2 cellular contexts compared by ENCODE assay signal in the genomic region with DNA sequence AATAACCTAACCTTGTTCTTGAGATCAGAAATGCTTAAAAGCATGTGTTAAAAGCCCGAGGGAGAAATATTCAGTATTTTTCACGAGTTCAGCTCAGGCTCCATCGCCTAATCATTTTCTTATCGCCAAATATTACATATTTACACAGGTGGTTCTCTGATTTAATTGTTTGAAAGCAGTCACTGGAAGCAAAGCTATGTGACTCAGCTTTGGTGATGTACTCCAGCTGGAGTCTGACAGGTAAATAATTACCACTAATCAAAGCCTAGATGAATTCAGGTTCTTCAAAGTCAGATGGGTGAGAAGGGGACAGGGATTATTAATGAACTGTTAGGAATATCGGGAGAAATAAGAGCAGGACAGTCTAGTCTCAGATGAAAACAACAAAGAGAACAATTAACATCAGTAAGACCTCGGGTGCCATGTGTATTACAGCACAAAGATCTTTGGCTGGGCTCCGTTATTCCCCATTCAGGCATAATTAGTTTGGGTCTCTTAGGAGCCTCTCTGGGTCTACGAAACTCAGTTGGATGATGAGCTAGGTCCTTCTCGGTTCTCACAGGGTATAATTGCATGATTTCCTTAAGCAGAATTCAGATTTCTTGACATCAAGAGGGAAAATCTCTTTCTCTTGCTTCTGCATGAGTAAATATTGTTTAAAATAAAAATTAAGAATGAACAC.
TF ChIP-seq lines count a peak whose summit lies in the region.

No MANE protein-coding gene starts in this region.

TF ChIP-seq in HepG2, 621 proteins besides CTCF, POLR2A, EP300 and RAD21 (continued from another document):
- no peak for TF ChIP-seq SMAD3 (CRISPR knock-in tag; IDR thresholded peaks at IDR 0.05)
- TF ChIP-seq, protein P1, sequence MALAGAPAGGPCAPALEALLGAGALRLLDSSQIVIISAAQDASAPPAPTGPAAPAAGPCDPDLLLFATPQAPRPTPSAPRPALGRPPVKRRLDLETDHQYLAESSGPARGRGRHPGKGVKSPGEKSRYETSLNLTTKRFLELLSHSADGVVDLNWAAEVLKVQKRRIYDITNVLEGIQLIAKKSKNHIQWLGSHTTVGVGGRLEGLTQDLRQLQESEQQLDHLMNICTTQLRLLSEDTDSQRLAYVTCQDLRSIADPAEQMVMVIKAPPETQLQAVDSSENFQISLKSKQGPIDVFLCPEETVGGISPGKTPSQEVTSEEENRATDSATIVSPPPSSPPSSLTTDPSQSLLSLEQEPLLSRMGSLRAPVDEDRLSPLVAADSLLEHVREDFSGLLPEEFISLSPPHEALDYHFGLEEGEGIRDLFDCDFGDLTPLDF (CRISPR knock-in tag; IDR thresholded peaks at IDR 0.05): no peak
- TF ChIP-seq BORCS8-MEF2B (CRISPR knock-in tag; IDR thresholded peaks at IDR 0.05): no peak
- no peak for TF ChIP-seq GZF1 (CRISPR knock-in tag; IDR thresholded peaks at IDR 0.05)
TF ChIP-seq in HepG2: peak in this region for 0.

TF ChIP-seq in WTC11, 78 proteins besides CTCF, POLR2A, EP300 and RAD21 (continued from another document):
- TF ChIP-seq, protein P2, sequence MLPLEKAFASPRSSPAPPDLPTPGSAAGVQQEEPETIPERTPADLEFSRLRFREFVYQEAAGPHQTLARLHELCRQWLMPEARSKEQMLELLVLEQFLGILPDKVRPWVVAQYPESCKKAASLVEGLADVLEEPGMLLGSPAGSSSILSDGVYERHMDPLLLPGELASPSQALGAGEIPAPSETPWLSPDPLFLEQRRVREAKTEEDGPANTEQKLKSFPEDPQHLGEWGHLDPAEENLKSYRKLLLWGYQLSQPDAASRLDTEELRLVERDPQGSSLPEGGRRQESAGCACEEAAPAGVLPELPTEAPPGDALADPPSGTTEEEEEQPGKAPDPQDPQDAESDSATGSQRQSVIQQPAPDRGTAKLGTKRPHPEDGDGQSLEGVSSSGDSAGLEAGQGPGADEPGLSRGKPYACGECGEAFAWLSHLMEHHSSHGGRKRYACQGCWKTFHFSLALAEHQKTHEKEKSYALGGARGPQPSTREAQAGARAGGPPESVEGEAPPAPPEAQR (CRISPR knock-in tag; IDR thresholded peaks at IDR 0.05): no peak
- TF ChIP-seq NR1H2 (CRISPR knock-in tag; IDR thresholded peaks at IDR 0.05) (no peak), CREM (CRISPR knock-in tag; IDR thresholded peaks at IDR 0.05) (no peak), ZNF423 (CRISPR knock-in tag; IDR thresholded peaks at IDR 0.05) (no peak), NR3C1 (CRISPR knock-in tag; conservative IDR thresholded peaks at IDR 0.05; ENCODE audit: low read depth) (no peak), ESRRA (CRISPR knock-in tag; IDR thresholded peaks at IDR 0.05; ENCODE audit: borderline replicate concordance) (no peak), HMGA2 (CRISPR knock-in tag; IDR thresholded peaks at IDR 0.05) (no peak), NR2C2 (CRISPR knock-in tag; IDR thresholded peaks at IDR 0.05) (no peak), SMAD3 (CRISPR knock-in tag; IDR thresholded peaks at IDR 0.05; ENCODE audit: borderline replicate concordance) (no peak), ELF4 (CRISPR knock-in tag; IDR thresholded peaks at IDR 0.05; ENCODE audit: low read depth) (no peak), SOX15 (CRISPR knock-in tag; IDR thresholded peaks at IDR 0.05) (no peak)
- TF ChIP-seq, protein P3, sequence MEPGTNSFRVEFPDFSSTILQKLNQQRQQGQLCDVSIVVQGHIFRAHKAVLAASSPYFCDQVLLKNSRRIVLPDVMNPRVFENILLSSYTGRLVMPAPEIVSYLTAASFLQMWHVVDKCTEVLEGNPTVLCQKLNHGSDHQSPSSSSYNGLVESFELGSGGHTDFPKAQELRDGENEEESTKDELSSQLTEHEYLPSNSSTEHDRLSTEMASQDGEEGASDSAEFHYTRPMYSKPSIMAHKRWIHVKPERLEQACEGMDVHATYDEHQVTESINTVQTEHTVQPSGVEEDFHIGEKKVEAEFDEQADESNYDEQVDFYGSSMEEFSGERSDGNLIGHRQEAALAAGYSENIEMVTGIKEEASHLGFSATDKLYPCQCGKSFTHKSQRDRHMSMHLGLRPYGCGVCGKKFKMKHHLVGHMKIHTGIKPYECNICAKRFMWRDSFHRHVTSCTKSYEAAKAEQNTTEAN (CRISPR knock-in tag; IDR thresholded peaks at IDR 0.05): no peak
- TF ChIP-seq, protein P4, sequence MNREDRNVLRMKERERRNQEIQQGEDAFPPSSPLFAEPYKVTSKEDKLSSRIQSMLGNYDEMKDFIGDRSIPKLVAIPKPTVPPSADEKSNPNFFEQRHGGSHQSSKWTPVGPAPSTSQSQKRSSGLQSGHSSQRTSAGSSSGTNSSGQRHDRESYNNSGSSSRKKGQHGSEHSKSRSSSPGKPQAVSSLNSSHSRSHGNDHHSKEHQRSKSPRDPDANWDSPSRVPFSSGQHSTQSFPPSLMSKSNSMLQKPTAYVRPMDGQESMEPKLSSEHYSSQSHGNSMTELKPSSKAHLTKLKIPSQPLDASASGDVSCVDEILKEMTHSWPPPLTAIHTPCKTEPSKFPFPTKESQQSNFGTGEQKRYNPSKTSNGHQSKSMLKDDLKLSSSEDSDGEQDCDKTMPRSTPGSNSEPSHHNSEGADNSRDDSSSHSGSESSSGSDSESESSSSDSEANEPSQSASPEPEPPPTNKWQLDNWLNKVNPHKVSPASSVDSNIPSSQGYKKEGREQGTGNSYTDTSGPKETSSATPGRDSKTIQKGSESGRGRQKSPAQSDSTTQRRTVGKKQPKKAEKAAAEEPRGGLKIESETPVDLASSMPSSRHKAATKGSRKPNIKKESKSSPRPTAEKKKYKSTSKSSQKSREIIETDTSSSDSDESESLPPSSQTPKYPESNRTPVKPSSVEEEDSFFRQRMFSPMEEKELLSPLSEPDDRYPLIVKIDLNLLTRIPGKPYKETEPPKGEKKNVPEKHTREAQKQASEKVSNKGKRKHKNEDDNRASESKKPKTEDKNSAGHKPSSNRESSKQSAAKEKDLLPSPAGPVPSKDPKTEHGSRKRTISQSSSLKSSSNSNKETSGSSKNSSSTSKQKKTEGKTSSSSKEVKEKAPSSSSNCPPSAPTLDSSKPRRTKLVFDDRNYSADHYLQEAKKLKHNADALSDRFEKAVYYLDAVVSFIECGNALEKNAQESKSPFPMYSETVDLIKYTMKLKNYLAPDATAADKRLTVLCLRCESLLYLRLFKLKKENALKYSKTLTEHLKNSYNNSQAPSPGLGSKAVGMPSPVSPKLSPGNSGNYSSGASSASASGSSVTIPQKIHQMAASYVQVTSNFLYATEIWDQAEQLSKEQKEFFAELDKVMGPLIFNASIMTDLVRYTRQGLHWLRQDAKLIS (CRISPR knock-in tag; IDR thresholded peaks at IDR 0.05; ENCODE audit: borderline replicate concordance): no peak
- TF ChIP-seq, protein P5, sequence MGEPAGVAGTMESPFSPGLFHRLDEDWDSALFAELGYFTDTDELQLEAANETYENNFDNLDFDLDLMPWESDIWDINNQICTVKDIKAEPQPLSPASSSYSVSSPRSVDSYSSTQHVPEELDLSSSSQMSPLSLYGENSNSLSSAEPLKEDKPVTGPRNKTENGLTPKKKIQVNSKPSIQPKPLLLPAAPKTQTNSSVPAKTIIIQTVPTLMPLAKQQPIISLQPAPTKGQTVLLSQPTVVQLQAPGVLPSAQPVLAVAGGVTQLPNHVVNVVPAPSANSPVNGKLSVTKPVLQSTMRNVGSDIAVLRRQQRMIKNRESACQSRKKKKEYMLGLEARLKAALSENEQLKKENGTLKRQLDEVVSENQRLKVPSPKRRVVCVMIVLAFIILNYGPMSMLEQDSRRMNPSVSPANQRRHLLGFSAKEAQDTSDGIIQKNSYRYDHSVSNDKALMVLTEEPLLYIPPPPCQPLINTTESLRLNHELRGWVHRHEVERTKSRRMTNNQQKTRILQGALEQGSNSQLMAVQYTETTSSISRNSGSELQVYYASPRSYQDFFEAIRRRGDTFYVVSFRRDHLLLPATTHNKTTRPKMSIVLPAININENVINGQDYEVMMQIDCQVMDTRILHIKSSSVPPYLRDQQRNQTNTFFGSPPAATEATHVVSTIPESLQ (CRISPR knock-in tag; IDR thresholded peaks at IDR 0.05): no peak
